ENCODE assay signal across 9 cellular contexts in the genomic region with DNA sequence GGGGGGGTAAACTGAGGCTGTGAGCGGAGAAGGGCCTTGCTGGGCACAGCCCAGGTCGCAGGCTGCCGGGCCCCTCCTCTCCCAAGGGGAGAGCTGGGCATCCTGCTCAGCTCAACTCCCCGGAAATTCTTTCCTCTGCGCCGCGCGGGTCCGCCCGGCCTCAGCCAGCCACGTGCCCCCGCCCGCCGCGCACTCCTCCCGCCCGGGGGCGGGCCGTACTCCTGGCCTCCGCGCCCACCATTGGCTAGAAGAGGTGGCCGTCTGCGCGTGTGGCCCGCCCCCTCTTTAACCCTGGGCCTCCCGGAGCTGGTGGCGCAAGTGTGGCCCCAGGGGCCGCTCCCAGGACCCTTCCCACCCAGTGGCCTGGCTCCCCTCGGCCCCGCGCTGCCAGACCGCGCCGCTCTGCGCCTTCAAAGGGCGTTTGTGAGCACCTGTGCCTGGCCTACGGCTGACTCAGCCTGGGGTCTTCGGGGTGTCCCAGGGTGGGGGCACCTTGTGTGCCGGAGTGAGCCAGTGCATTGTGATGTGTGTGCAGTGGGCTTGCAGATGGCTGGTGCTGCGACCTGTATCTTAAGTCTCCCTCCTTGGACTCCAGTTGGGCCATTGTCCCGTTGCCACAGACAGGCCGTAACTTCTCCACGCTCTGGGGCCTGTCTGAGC. TPM values are rescaled to one million over a fixed set of nuclear protein-coding genes. Genes with fewer than 3 reads are reported as not detected.
DNase-seq lines count a peak whose midpoint lies in the region; ATAC-seq, FAIRE-seq and TF ChIP-seq lines count a peak whose summit lies in the region.
"Had no signal": no experiment of that assay in that cellular context is flagged by ENCODE, and none has a peak within 500 bp of the region (broad histone marks: within the 10 kb centered on the region; RNA-seq: fewer than 3 reads in every experiment).

No MANE protein-coding gene starts in this region.

- no peak overlapping the region for H3K27ac Mint-ChIP-seq in natural killer cell

- 90% methylated on average over 14 of the region's 43 CpGs for WGBS in A549 (ENCODE audit: missing lambda C conversion rate)
- WGBS in tibial nerve, 2 donors, result 16 to 17% methylated on average over 21 of the region's 43 CpGs

- TF ChIP-seq CTCF in A549 (IDR thresholded peaks at IDR 0.05), result no peak
- no peak for TF ChIP-seq CTCF in fibroblast of pulmonary artery (IDR thresholded peaks at IDR 0.05; ENCODE audit: low read length, missing control alignments)
- no peak for TF ChIP-seq CTCF in natural killer cell (IDR thresholded peaks at IDR 0.05)
- TF ChIP-seq CTCF in tibial nerve (IDR thresholded peaks at IDR 0.05), result peak in 1 of 5 experiments; percentile 12

- ATAC-seq in A549, result peak in 1 of 2 experiments; percentile 10; a peak in 2 of 6 replicates
- ATAC-seq in natural killer cell, result peak; percentile 49 to 90 (median 84)
- no peak for ATAC-seq in HG02642 (IDR thresholded peaks at IDR 0.05; ENCODE audit: poor library complexity, unreplicated experiment)

- TF ChIP-seq RAD21 in A549 (conservative IDR thresholded peaks at IDR 0.05 in 1 of 2, IDR thresholded peaks at IDR 0.05 in 1 of 2), result no peak

- intact Hi-C loops in natural killer cell (cut with micrococcal nuclease), result no loop called here

- DNase-seq in A549 (ENCODE audit: low read depth in 1 of 2, low spot score in 1 of 2) (peak in 1 of 2 experiments; percentile 31), HK-2 (ENCODE audit: unreplicated experiment) (peak; percentile 57), fibroblast of pulmonary artery (ENCODE audit: low read depth) (peak; percentile 74), natural killer cell (peak; percentile 33), tibial nerve (ENCODE audit: low spot score in 2 of 2) (peak; percentile 69 to 72), RCC 7860 (ENCODE audit: low spot score) (no peak)
- peak; percentile 74 for DNase-seq in activated CD8-positive, alpha-beta memory T cell treated with anti-CD3 and anti-CD28 coated beads, Interleukin-2, amount 50 U/mL, for 48 hours

- H3K4me1 ChIP-seq in A549 (peaks cover 39% of the 10 kb centered on the region), tibial nerve (peaks cover 0 to 82% (median 53%) of the 10 kb centered on the region in 4 donors)

- peaks cover 14 to 18% of the 10 kb centered on the region in 2 donors for H3K27me3 Mint-ChIP-seq in natural killer cell (ENCODE audit: low read depth in 2 of 2)

- peaks cover 0 to 12% of the 10 kb centered on the region in 2 donors for H3K4me1 Mint-ChIP-seq in natural killer cell

- H3K4me3 Mint-ChIP-seq in natural killer cell, result peak overlapping the region; percentile 25

- no peaks in the 10 kb centered on the region for H3K9me3 ChIP-seq in A549
- no peaks in the 10 kb centered on the region for H3K9me3 ChIP-seq in tibial nerve

- TF ChIP-seq POLR2A in A549 (IDR thresholded peaks at IDR 0.05; ENCODE audit: low read length), result no peak
- peak; percentile 56 to 65 for TF ChIP-seq POLR2A in tibial nerve (IDR thresholded peaks at IDR 0.05)

- H3K27me3 ChIP-seq in tibial nerve, result no peaks in the 10 kb centered on the region

- POLR2A ChIA-PET in A549 (lab: Yijun Ruan, JAX), result no interaction called here

- H3K4me3 ChIP-seq in A549 (no peak overlapping the region), fibroblast of pulmonary artery (replicated peaks; ENCODE audit: low read depth, low read length) (peak overlapping the region; percentile 24), tibial nerve (peak overlapping the region; percentile 33 to 60 (median 40))

- H3K36me3 Mint-ChIP-seq in natural killer cell, result no peaks in the 10 kb centered on the region

- H3K27ac ChIP-seq in A549, result peak overlapping the region in 1 of 2 experiments; percentile 89; a peak in 3 of 6 replicates
- H3K27ac ChIP-seq in tibial nerve, result peak overlapping the region; percentile 71 to 95 (median 84)

- CTCF ChIA-PET in A549 (lab: Yijun Ruan, JAX), result interaction anchor here (0.8 to 1.6 kb wide), 2 partner anchors 11 to 31 kb away, joined by 3 to 6 read pairs; no protein-coding TSS in a partner anchor

- no peaks in the 10 kb centered on the region for H3K9me3 Mint-ChIP-seq in natural killer cell

- no peak for TF ChIP-seq EP300 in A549 (IDR thresholded peaks at IDR 0.05)
- TF ChIP-seq EP300 in tibial nerve (IDR thresholded peaks at IDR 0.05), result peak in 1 of 2 donors; percentile 43

- H3K4me2 ChIP-seq in A549, result 0 out of 3 replicates have a peak overlapping the region, but pooled peaks have one; percentile 14

- FAIRE-seq in A549 (lab: Jason Lieb, UNC) (no peak), RCC 7860 (lab: Jason Lieb, UNC) (no peak)
- FAIRE-seq: GM18507 had no signal

- peaks cover 0 to 4% (median 0%) of the 10 kb centered on the region in 3 donors for H3K36me3 ChIP-seq in tibial nerve

TF ChIP-seq in A549, 52 proteins besides CTCF, POLR2A, EP300 and RAD21:
- TF ChIP-seq TP53 (CRISPR knock-in tag; IDR thresholded peaks at IDR 0.05) (no peak), KDM5A (IDR thresholded peaks at IDR 0.05) (no peak), E2F6 (IDR thresholded peaks at IDR 0.05; ENCODE audit: borderline replicate concordance, low read depth) (no peak), ZSCAN20 (CRISPR knock-in tag; IDR thresholded peaks at IDR 0.05) (no peak), RNF2 (IDR thresholded peaks at IDR 0.05; ENCODE audit: borderline replicate concordance, low read depth) (no peak), SMC3 (IDR thresholded peaks at IDR 0.05) (no peak)

RNA-seq across cellular contexts. Expression of gene MRGPRF, which starts 2.0 kb away (rescaled TPM):
- polyA plus RNA-seq in A549 (2011; rRNA removed) (not detected in 2 replicates), A549 (2017; fragmentation: RNase III; extraction: RNeasy Plus Mini Kit Qiagen cat#74134 plus additional on column Dnase treatment) (0.04 to 0.08 TPM in 2 of 3 replicates, not detected in the other)
- polyA plus RNA-seq in A549 (2012; cell fraction: cytosol; rRNA removed), result 0.04 and 0.10 TPM in 2 replicates
- polyA plus RNA-seq in A549 (2012; cell fraction: nucleus; rRNA removed), result 0.05 and 0.08 TPM in 2 replicates
- not detected in 2 replicates for polyA minus RNA-seq in A549 (2011; rRNA and poly(A)+ RNA removed)
- total RNA-seq in natural killer cell (not detected), tibial nerve (10 to 100 TPM; 34.2 to 67.9 (median 46.3) TPM)

RNA-seq across cellular contexts. Expression of gene MRGPRD, which starts 30.3 kb away (rescaled TPM):
- polyA plus RNA-seq in A549 (2011; rRNA removed) (not detected in 2 replicates), A549 (2017; fragmentation: RNase III; extraction: RNeasy Plus Mini Kit Qiagen cat#74134 plus additional on column Dnase treatment) (not detected in 3 replicates)
- not detected in 2 replicates for polyA plus RNA-seq in A549 (2012; cell fraction: cytosol; rRNA removed)
- not detected in 2 replicates for polyA plus RNA-seq in A549 (2012; cell fraction: nucleus; rRNA removed)
- not detected in 2 replicates for polyA minus RNA-seq in A549 (2011; rRNA and poly(A)+ RNA removed)
- total RNA-seq in natural killer cell (not detected), tibial nerve (not detected)

RNA-seq across cellular contexts. Expression of gene TPCN2, which starts 37.6 kb away (rescaled TPM):
- polyA plus RNA-seq in A549 (2011; rRNA removed), result 8.1 and 8.9 TPM in 2 replicates
- 9.4 and 11.6 TPM in 2 replicates for polyA plus RNA-seq in A549 (2012; cell fraction: cytosol; rRNA removed)
- 34.4 and 38.1 TPM in 2 replicates for polyA plus RNA-seq in A549 (2012; cell fraction: nucleus; rRNA removed)
- polyA plus RNA-seq in A549 (2017; fragmentation: RNase III; extraction: RNeasy Plus Mini Kit Qiagen cat#74134 plus additional on column Dnase treatment), result 8.8 to 9.1 TPM (median 9.0 TPM) in 3 replicates
- 10.1 and 13.1 TPM in 2 replicates for polyA minus RNA-seq in A549 (2011; rRNA and poly(A)+ RNA removed)
- total RNA-seq in natural killer cell, result 10 to 100 TPM; 14.9 to 18.3 (median 18.2) TPM
- total RNA-seq in tibial nerve, result 10 to 100 TPM; 27.1 to 36.1 (median 31.3) TPM

Comparison
In these comparisons a context has a peak if more than half of its experiments do, and no peak if none do; other contexts are left out.
1. RNA of gene MRGPRF, which starts 2.0 kb away (total RNA-seq): 34.2 to 67.9 TPM in tibial nerve; not detected in natural killer cell; every median in the first group is over 10 times any median in the second.